14 cellular contexts compared by ENCODE assay signal in genomic region chr12:98419101-98419794, GRCh38.
DNase-seq lines count a peak whose midpoint lies in the region; ATAC-seq and TF ChIP-seq lines count a peak whose summit lies in the region.
"Had no signal": no experiment of that assay in that cellular context is flagged by ENCODE, and none has a peak within 500 bp of the region (broad histone marks: within the 10 kb centered on the region; RNA-seq: fewer than 3 reads in every experiment).

No MANE protein-coding gene starts in this region.

- no peaks in the 10 kb centered on the region for H4K20me1 ChIP-seq in GM23248 (ENCODE audit: insufficient read depth)

- no peaks in the 10 kb centered on the region for H3K79me2 ChIP-seq in GM23248 (ENCODE audit: insufficient read depth)

- peaks cover 43% of the 10 kb centered on the region for H3K4me1 Mint-ChIP-seq in brain
- H3K4me1 Mint-ChIP-seq: CD4-positive, alpha-beta memory T cell; immature natural killer cell had no signal

- H3K27me3 ChIP-seq in GM23248 (replicated peaks; ENCODE audit: insufficient read depth) (no peaks in the 10 kb centered on the region), left lung (no peaks in the 10 kb centered on the region), stomach smooth muscle (ENCODE audit: control insufficient read depth in 1 of 2, insufficient read depth in 2 of 2, low read length in 2 of 2) (no peaks in the 10 kb centered on the region)

- H3K4me1 ChIP-seq in GM23248 (ENCODE audit: insufficient read depth) (peaks cover 28% of the 10 kb centered on the region), left lung (peaks cover 6 to 26% of the 10 kb centered on the region in 2 donors), stomach smooth muscle (ENCODE audit: control insufficient read depth, insufficient read depth, low read length) (peaks cover 18% of the 10 kb centered on the region)

- H3K27me3 Mint-ChIP-seq in brain: no peaks in the 10 kb centered on the region

- H3K9ac ChIP-seq in GM23248 (peak overlapping the region; percentile 23), stomach smooth muscle (ENCODE audit: low read length in 2 of 2) (no peak overlapping the region)

- no peaks in the 10 kb centered on the region for H3K36me3 Mint-ChIP-seq in brain
- H3K36me3 Mint-ChIP-seq: CD4-positive, alpha-beta memory T cell; immature natural killer cell; natural killer cell treated with Interleukin-12 subunit alpha and Interleukin-12 subunit beta and Interleukin-15 and Interleukin-18, amount 100 ng/mL, for 72 hours had no signal

- peak overlapping the region; percentile 40 for H2AFZ ChIP-seq in GM23248

- H3K36me3 ChIP-seq in GM23248 (ENCODE audit: low read depth): no peaks in the 10 kb centered on the region
- H3K36me3 ChIP-seq in left lung: no peaks in the 10 kb centered on the region
- no peaks in the 10 kb centered on the region for H3K36me3 ChIP-seq in stomach smooth muscle (ENCODE audit: control insufficient read depth in 2 of 2, insufficient read depth in 2 of 2, low read length in 2 of 2)

- peak overlapping the region; percentile 62 for H3K4me3 ChIP-seq in GM23248
- no peak overlapping the region for H3K4me3 ChIP-seq in left lung
- H3K4me3 ChIP-seq in stomach smooth muscle (ENCODE audit: low read length in 2 of 2): peak overlapping the region in 1 of 2 donors; percentile 54

- H3F3A ChIP-seq in GM23248 (ENCODE audit: insufficient read depth): peaks cover 27% of the 10 kb centered on the region

- H3K9me3 ChIP-seq in GM23248 (ENCODE audit: low read depth): no peaks in the 10 kb centered on the region
- no peaks in the 10 kb centered on the region for H3K9me3 ChIP-seq in left lung
- no peaks in the 10 kb centered on the region for H3K9me3 ChIP-seq in stomach smooth muscle (ENCODE audit: control insufficient read depth in 2 of 2, low read length in 2 of 2)

- intact Hi-C loops in left lung (cut with DNase I): no loop called here

- peak overlapping the region in 1 of 5 experiments; percentile 7 for H3K4me3 Mint-ChIP-seq in brain
- H3K4me3 Mint-ChIP-seq: activated T-cell treated with anti-CD3 and anti-CD28 coated beads, Interleukin-2, amount 50 U/mL, for 72 hours; CD4-positive, alpha-beta memory T cell; immature natural killer cell; natural killer cell treated with Interleukin-12 subunit alpha and Interleukin-12 subunit beta and Interleukin-15 and Interleukin-18, amount 100 ng/mL, for 72 hours; T-helper 1 cell treated with Interleukin-12 subunit alpha and Interleukin-12 subunit beta and Interleukin-4 antibody, amounts not matched to agents 30 μg/mL and 1 μg/mL, for 36 hours had no signal

- DNase-seq in GM23248 (peak; percentile 6), left lung (no peak), 8988T (no peak), NCI-H1105 (lab: John Stamatoyannopoulos, UW) (no peak), NCI-H1092 treated with DMSO at 0.1 percent for 48 hours (lab: John Stamatoyannopoulos, UW) (no peak)
- DNase-seq in activated CD4-positive, alpha-beta T cell treated with anti-CD3 and anti-CD28 coated beads, Interleukin-2, amount 50 U/mL, for 4 hours: no peak
- DNase-seq: activated CD4-positive, alpha-beta T cell treated with anti-CD3 and anti-CD28 coated beads for 4 hours; activated T-cell treated with anti-CD3 and anti-CD28 coated beads, Interleukin-2, amount 50 U/mL, for 72 hours; CD4-positive, alpha-beta memory T cell; immature natural killer cell had no signal

- no peak for ATAC-seq in left lung
- ATAC-seq: activated T-cell treated with anti-CD3 and anti-CD28 coated beads, Interleukin-2, amount 50 U/mL, for 72 hours; natural killer cell treated with Interleukin-12 subunit alpha and Interleukin-12 subunit beta and Interleukin-15 and Interleukin-18, amount 100 ng/mL, for 72 hours had no signal

- no peaks in the 10 kb centered on the region for H3K9me2 ChIP-seq in GM23248 (ENCODE audit: insufficient read depth)

- peak overlapping the region in 3 of 5 experiments; percentile 70 to 78 (median 70) for H3K27ac Mint-ChIP-seq in brain
- H3K27ac Mint-ChIP-seq: activated T-cell treated with anti-CD3 and anti-CD28 coated beads, Interleukin-2, amount 50 U/mL, for 72 hours; immature natural killer cell; natural killer cell treated with Interleukin-12 subunit alpha and Interleukin-12 subunit beta and Interleukin-15 and Interleukin-18, amount 100 ng/mL, for 72 hours; T-helper 1 cell treated with Interleukin-12 subunit alpha and Interleukin-12 subunit beta and Interleukin-4 antibody, amounts not matched to agents 30 μg/mL and 1 μg/mL, for 36 hours had no signal

- WGBS in GM23248 (ENCODE audit: low coverage in 1 of 2, low lambda C conversion rate in 2 of 2, missing lambda C conversion rate in 2 of 2), 2 experiments: 29 to 31% methylated on average over 8 of the region's 8 CpGs

- TF ChIP-seq CTCF in brain (conservative IDR thresholded peaks at IDR 0.05) (no peak), left lung (IDR thresholded peaks at IDR 0.05) (no peak)

- H3K27ac ChIP-seq in GM23248 (peak overlapping the region; percentile 60), left lung (peak overlapping the region; percentile 5 to 33), stomach smooth muscle (ENCODE audit: low read length) (peak overlapping the region; percentile 41)

- H3K9me3 Mint-ChIP-seq in brain: peaks cover 0 to 3% (median 0%) of the 10 kb centered on the region in 5 experiments
- H3K9me3 Mint-ChIP-seq: activated T-cell treated with anti-CD3 and anti-CD28 coated beads, Interleukin-2, amount 50 U/mL, for 72 hours; CD4-positive, alpha-beta memory T cell; immature natural killer cell; natural killer cell treated with Interleukin-12 subunit alpha and Interleukin-12 subunit beta and Interleukin-15 and Interleukin-18, amount 100 ng/mL, for 72 hours; T-helper 1 cell treated with Interleukin-12 subunit alpha and Interleukin-12 subunit beta and Interleukin-4 antibody, amounts not matched to agents 30 μg/mL and 1 μg/mL, for 36 hours had no signal

- H3K4me2 ChIP-seq in GM23248 (ENCODE audit: unreplicated experiment): peak overlapping the region; percentile 95

- in situ Hi-C loops in GM23248 (cut with MboI): no loop called here
